ENCODE assay signal across 33 cellular contexts in the genomic region with DNA sequence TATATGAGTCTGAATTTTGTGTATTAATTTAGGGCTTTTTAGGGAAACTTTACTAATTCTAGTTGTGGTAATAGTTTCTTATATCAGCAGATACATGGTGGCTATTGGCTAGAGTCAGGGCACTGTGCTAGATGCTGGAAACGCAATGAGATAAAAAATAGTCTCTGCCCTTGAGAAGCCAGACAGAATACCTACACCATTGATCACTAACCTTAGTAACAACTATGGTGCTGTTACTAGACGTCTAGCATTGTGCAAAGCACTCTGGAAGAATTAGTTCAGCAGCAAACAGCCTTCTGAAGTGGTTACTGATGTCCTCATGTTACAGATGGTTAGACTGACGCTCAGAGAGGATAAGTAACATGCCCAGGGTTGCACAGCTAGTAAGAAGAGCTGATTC.
"Had no signal": no experiment of that assay in that cellular context is flagged by ENCODE, and none has a peak within 500 bp of the region (broad histone marks: within the 10 kb centered on the region; RNA-seq: fewer than 3 reads in every experiment).

No MANE protein-coding gene starts in this region.

- H3K9me3 Mint-ChIP-seq: activated CD4-positive, alpha-beta T cell treated with anti-CD3 and anti-CD28 coated beads, Interleukin-2, amount 10 ng/mL, durations not matched to agents 7 days and 5 days; activated naive CD4-positive, alpha-beta T cell treated with anti-CD3 and anti-CD28 coated beads for 36 hours; activated naive CD4-positive, alpha-beta T cell treated with anti-CD3 and anti-CD28 coated beads, Interleukin-2, amount 50 U/mL, for 72 hours; activated T-cell treated with anti-CD3 and anti-CD28 coated beads, Interleukin-2, amount 50 U/mL, for 24 hours had no signal

- FAIRE-seq: astrocyte, RCC 7860 had no signal

- H3K4me3 ChIP-seq: adrenal gland, body of pancreas, breast epithelium, MG63, PC-9 had no signal

- H3K4me3 Mint-ChIP-seq: activated CD4-positive, alpha-beta T cell treated with anti-CD3 and anti-CD28 coated beads for 36 hours; activated CD4-positive, alpha-beta T cell treated with anti-CD3 and anti-CD28 coated beads, Interleukin-2, amount 10 ng/mL, durations not matched to agents 7 days and 5 days; activated CD8-positive, alpha-beta T cell treated with anti-CD3 and anti-CD28 coated beads, Interleukin-2, amount 10 ng/mL, durations not matched to agents 7 days and 5 days; activated naive CD4-positive, alpha-beta T cell treated with anti-CD3 and anti-CD28 coated beads for 36 hours; activated T-cell treated with anti-CD3 and anti-CD28 coated beads, Interleukin-2, amount 50 U/mL, for 24 hours had no signal

- H3K36me3 Mint-ChIP-seq: activated naive CD4-positive, alpha-beta T cell treated with anti-CD3 and anti-CD28 coated beads, Interleukin-2, amount 50 U/mL, for 72 hours had no signal

- H3K4me1 Mint-ChIP-seq: activated CD4-positive, alpha-beta T cell treated with anti-CD3 and anti-CD28 coated beads for 36 hours; activated CD4-positive, alpha-beta T cell treated with anti-CD3 and anti-CD28 coated beads, Interleukin-2, amount 10 ng/mL, durations not matched to agents 7 days and 5 days had no signal

- H3K4me1 ChIP-seq: adrenal gland, body of pancreas, breast epithelium had no signal

- H2AFZ ChIP-seq: PC-9 had no signal

- H3K9me3 ChIP-seq: adrenal gland, body of pancreas, breast epithelium, MG63 had no signal

- H3K27ac ChIP-seq: adrenal gland, body of pancreas, breast epithelium, PC-9, RWPE1 had no signal

- ATAC-seq: activated CD4-positive, alpha-beta T cell treated with anti-CD3 and anti-CD28 coated beads for 36 hours; activated CD4-positive, CD25-positive, alpha-beta regulatory T cell treated with anti-CD3 and anti-CD28 coated beads, Interleukin-2, amount 50 U/mL, for 24 hours; activated CD8-positive, alpha-beta T cell treated with anti-CD3 and anti-CD28 coated beads, Interleukin-2, amount 10 ng/mL, durations not matched to agents 7 days and 5 days; activated naive CD4-positive, alpha-beta T cell treated with anti-CD3 and anti-CD28 coated beads, Interleukin-2, amount 50 U/mL, for 72 hours; body of pancreas had no signal

- H3K27ac Mint-ChIP-seq: activated CD4-positive, alpha-beta T cell treated with anti-CD3 and anti-CD28 coated beads for 36 hours; activated CD4-positive, alpha-beta T cell treated with anti-CD3 and anti-CD28 coated beads, Interleukin-2, amount 10 ng/mL, durations not matched to agents 7 days and 5 days; activated CD8-positive, alpha-beta T cell treated with anti-CD3 and anti-CD28 coated beads, Interleukin-2, amount 10 ng/mL, durations not matched to agents 7 days and 5 days; activated naive CD4-positive, alpha-beta T cell treated with anti-CD3 and anti-CD28 coated beads for 36 hours; activated naive CD4-positive, alpha-beta T cell treated with anti-CD3 and anti-CD28 coated beads, Interleukin-2, amount 50 U/mL, for 72 hours; activated T-cell treated with anti-CD3 and anti-CD28 coated beads, Interleukin-2, amount 50 U/mL, for 24 hours had no signal

- H3K4me2 ChIP-seq: PC-9 had no signal

- H3K36me3 ChIP-seq: adrenal gland, breast epithelium, MG63 had no signal

- DNase-seq: activated CD4-positive, alpha-beta T cell treated with anti-CD3 and anti-CD28 coated beads for 36 hours; activated CD4-positive, alpha-beta T cell treated with anti-CD3 and anti-CD28 coated beads, Interleukin-2, amount 10 ng/mL, durations not matched to agents 7 days and 5 days; activated CD4-positive, alpha-beta T cell treated with anti-CD3 and anti-CD28 coated beads, Interleukin-2, amount 50 U/mL, for 48 hours; activated CD8-positive, alpha-beta T cell treated with anti-CD3 and anti-CD28 coated beads, Interleukin-2, amount 10 ng/mL, durations not matched to agents 7 days and 5 days; activated gamma-delta T cell treated with Interleukin-2 at 50 U/mL for 16 hours; activated naive CD4-positive, alpha-beta T cell treated with anti-CD3 and anti-CD28 coated beads for 36 hours; activated T-cell treated with anti-CD3 and anti-CD28 coated beads, Interleukin-2, amount 50 U/mL, for 24 hours; adrenal gland; body of pancreas; caudate nucleus; Kasumi-1; KG1; MG63; MV-4-11; NCI-H1092; NCI-H1436 treated with DMSO at 0.1 percent for 48 hours; NCI-H1694 treated with DMSO at 0.1 percent for 48 hours; NCI-H2029; NCI-H2107; NCI-H226; NCI-H446 treated with DMSO at 0.1 percent for 48 hours; NCI-H524; PC-9; Right ventricle myocardium superior; SW 1271; T-helper 1 cell; T1000 had no signal

- H3K27me3 ChIP-seq: body of pancreas, breast epithelium, MG63 had no signal
